24 cellular contexts compared by ENCODE assay signal in the genomic region with DNA sequence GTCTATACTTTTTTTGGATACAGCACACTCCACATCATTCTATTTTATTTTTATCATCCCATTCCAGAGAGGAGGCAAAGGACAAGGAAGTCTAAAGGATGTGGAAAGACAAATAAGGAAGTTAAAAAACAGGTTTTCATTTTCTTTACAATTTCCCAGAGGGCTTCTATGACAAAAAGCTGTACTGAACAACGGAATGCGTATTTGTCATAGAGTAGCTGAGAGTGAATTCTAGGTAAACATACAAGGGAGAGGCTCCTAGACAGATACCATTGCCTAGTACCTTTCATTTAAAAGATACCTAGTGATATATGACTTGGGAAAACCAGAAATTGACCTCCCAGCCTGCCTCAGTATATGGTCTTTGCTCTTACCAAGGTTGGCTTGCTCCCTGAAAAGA.
"Had no signal": no experiment of that assay in that cellular context is flagged by ENCODE, and none has a peak within 500 bp of the region (broad histone marks: within the 10 kb centered on the region; RNA-seq: fewer than 3 reads in every experiment).

No MANE protein-coding gene starts in this region.

- H3K9me3 ChIP-seq: adrenal gland had no signal

- H3K4me3 Mint-ChIP-seq: activated CD4-positive, alpha-beta memory T cell treated with anti-CD3 and anti-CD28 coated beads for 36 hours; activated CD4-positive, alpha-beta T cell treated with anti-CD3 and anti-CD28 coated beads, Interleukin-2, amount 10 ng/mL, durations not matched to agents 7 days and 5 days; activated naive CD8-positive, alpha-beta T cell treated with anti-CD3 and anti-CD28 coated beads, Interleukin-2, amount 10 ng/mL, durations not matched to agents 7 days and 5 days; activated T-helper 17 cell treated with anti-CD3 and anti-CD28 coated beads, Interleukin-2, amount 50 U/mL, for 72 hours; T-cell had no signal

- H3K27me3 Mint-ChIP-seq: activated CD4-positive, alpha-beta memory T cell treated with anti-CD3 and anti-CD28 coated beads for 36 hours; activated CD4-positive, alpha-beta T cell treated with anti-CD3 and anti-CD28 coated beads, Interleukin-2, amount 10 ng/mL, durations not matched to agents 7 days and 5 days; activated naive CD8-positive, alpha-beta T cell treated with anti-CD3 and anti-CD28 coated beads, Interleukin-2, amount 10 ng/mL, durations not matched to agents 7 days and 5 days; activated T-helper 17 cell treated with anti-CD3 and anti-CD28 coated beads, Interleukin-2, amount 50 U/mL, for 72 hours; T-cell had no signal

- H3K4me2 ChIP-seq: KMS-11, PC-9 had no signal

- H3K9ac ChIP-seq: KMS-11 had no signal

- H2AFZ ChIP-seq: PC-9 had no signal

- H3K4me1 Mint-ChIP-seq: activated CD4-positive, alpha-beta T cell treated with anti-CD3 and anti-CD28 coated beads, Interleukin-2, amount 10 ng/mL, durations not matched to agents 7 days and 5 days; activated naive CD8-positive, alpha-beta T cell treated with anti-CD3 and anti-CD28 coated beads, Interleukin-2, amount 10 ng/mL, durations not matched to agents 7 days and 5 days; activated T-helper 17 cell treated with anti-CD3 and anti-CD28 coated beads, Interleukin-2, amount 50 U/mL, for 72 hours; T-cell had no signal

- H3K36me3 ChIP-seq: adrenal gland had no signal

- H3K36me3 Mint-ChIP-seq: activated CD4-positive, alpha-beta memory T cell treated with anti-CD3 and anti-CD28 coated beads for 36 hours; activated naive CD8-positive, alpha-beta T cell treated with anti-CD3 and anti-CD28 coated beads, Interleukin-2, amount 10 ng/mL, durations not matched to agents 7 days and 5 days; T-cell had no signal

- H3K4me1 ChIP-seq: adrenal gland had no signal

- DNase-seq: activated CD4-positive, alpha-beta memory T cell treated with anti-CD3 and anti-CD28 coated beads for 36 hours; activated CD4-positive, alpha-beta T cell treated with anti-CD3 and anti-CD28 coated beads, Interleukin-2, amount 10 ng/mL, durations not matched to agents 7 days and 5 days; activated CD4-positive, CD25-positive, alpha-beta regulatory T cell; activated gamma-delta T cell treated with Interleukin-2 at 50 U/mL for 16 hours; activated naive CD4-positive, alpha-beta T cell treated with anti-CD3 and anti-CD28 coated beads, Interleukin-2, amount 50 U/mL, for 16 hours; activated naive CD8-positive, alpha-beta T cell treated with anti-CD3 and anti-CD28 coated beads, Interleukin-2, amount 10 ng/mL, durations not matched to agents 7 days and 5 days; activated T-cell treated with anti-CD3 and anti-CD28 coated beads for 4 hours; activated T-cell treated with anti-CD3 and anti-CD28 coated beads, Interleukin-2, amount 50 U/mL, for 48 hours; adrenal gland; anterior cingulate cortex; caudate nucleus; NCI-H1092; NCI-H1417; NCI-H2029 treated with DMSO at 0.1 percent for 48 hours; NCI-H510A treated with DMSO at 0.1 percent for 48 hours; NCI-H69; PC-9; SHP77 treated with DMSO at 0.1 percent for 48 hours; T-cell; T-helper 2 cell; T1000 had no signal

- H3K4me3 ChIP-seq: adrenal gland, PC-9, SK-N-MC had no signal

- H3K27ac ChIP-seq: adrenal gland, KMS-11, PC-9, SK-N-MC had no signal

- ATAC-seq: activated T-helper 17 cell treated with anti-CD3 and anti-CD28 coated beads, Interleukin-2, amount 50 U/mL, for 72 hours; T-cell had no signal

- H3K27me3 ChIP-seq: adrenal gland had no signal

- H3K27ac Mint-ChIP-seq: activated CD4-positive, alpha-beta memory T cell treated with anti-CD3 and anti-CD28 coated beads for 36 hours; activated CD4-positive, alpha-beta T cell treated with anti-CD3 and anti-CD28 coated beads, Interleukin-2, amount 10 ng/mL, durations not matched to agents 7 days and 5 days; activated naive CD8-positive, alpha-beta T cell treated with anti-CD3 and anti-CD28 coated beads, Interleukin-2, amount 10 ng/mL, durations not matched to agents 7 days and 5 days; activated T-helper 17 cell treated with anti-CD3 and anti-CD28 coated beads, Interleukin-2, amount 50 U/mL, for 72 hours; T-cell had no signal
